1 cellular context compared by ENCODE assay signal in the genomic region with DNA sequence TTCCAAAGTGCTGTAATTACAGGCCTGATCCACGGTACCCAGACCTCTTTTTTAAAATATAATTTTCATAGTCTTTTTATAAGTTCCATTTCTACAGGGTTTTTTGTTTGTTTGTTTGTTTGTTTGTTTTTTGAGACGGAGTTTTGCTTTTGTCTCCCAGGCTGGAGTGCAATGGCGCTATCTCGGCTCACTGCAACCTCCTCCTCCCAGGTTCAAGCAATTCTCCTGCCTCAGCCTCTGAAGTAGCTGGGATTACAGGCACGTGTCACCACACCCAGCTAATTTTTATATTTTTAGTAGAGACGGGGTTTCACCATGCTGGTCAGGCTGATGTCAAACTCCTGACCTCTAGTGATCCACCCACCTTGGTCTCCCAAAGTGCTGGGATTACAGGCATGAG.
TF ChIP-seq lines count a peak whose summit lies in the region.

No MANE protein-coding gene starts in this region.

TF ChIP-seq in GM12878, 131 proteins besides CTCF, POLR2A, EP300 and RAD21:
- 0 out of 2 replicates have a peak, but pooled peaks have one; percentile 22 for TF ChIP-seq HDGF (IDR thresholded peaks at IDR 0.05)
- peak; percentile 11 to 72; a peak in 2 of 4 replicates for TF ChIP-seq BHLHE40 (IDR thresholded peaks at IDR 0.05; ENCODE audit: borderline replicate concordance in 1 of 2, low read depth in 2 of 2, low read length in 1 of 2)
- TF ChIP-seq, protein P1, sequence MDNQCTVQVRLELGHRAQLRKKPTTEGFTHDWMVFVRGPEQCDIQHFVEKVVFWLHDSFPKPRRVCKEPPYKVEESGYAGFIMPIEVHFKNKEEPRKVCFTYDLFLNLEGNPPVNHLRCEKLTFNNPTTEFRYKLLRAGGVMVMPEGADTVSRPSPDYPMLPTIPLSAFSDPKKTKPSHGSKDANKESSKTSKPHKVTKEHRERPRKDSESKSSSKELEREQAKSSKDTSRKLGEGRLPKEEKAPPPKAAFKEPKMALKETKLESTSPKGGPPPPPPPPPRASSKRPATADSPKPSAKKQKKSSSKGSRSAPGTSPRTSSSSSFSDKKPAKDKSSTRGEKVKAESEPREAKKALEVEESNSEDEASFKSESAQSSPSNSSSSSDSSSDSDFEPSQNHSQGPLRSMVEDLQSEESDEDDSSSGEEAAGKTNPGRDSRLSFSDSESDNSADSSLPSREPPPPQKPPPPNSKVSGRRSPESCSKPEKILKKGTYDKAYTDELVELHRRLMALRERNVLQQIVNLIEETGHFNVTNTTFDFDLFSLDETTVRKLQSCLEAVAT (IDR thresholded peaks at IDR 0.05): 0 out of 2 replicates have a peak, but pooled peaks have one; percentile 44
